Comparison of ENCODE assay signal across 8 cellular contexts in the genomic region with DNA sequence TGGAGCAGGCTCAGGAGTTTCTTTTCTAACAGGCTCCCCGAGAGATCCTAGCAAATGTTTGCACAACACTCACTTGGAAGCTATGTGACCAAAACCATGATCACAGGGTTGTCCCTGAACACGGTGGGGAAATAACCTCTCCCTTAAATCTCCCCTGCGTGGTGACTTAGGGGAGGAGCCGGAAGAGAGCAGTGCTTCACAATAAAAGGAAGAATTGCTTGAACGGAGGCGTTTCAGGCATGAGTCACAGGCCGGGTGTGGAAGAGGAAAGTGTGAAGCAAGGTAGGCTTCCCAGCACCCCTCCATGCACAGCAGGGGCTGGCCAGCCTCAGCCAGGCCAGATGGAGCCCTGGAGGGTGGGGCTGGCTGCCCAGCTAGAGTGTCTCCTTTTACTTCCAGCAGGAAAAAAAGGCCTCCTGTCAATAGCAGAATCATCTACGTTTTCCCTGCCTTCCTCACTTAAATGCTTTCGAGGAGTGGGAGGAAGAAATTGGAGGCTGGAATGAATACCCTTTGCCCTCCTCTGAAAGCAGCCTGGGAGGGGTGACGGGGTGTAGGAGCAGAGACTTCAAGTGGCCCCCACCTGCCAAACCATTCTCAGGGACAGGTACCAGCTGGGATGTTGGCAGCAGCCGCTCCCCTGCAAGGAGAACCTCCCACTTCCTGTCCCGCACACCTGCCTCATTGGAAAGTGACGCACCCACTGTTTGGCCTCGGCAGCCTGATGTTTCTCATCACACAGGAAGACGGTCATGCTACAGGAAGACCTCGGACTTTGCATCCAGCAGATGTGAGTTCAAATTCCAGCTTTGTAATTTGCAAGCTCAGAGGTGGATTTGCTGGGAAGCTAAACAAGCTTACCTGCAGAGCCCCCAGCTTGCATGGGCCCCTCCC. TPM values are rescaled to one million over a fixed set of nuclear protein-coding genes. Genes with fewer than 3 reads are reported as not detected.
DNase-seq lines count a peak whose midpoint lies in the region; ATAC-seq and TF ChIP-seq lines count a peak whose summit lies in the region.

No MANE protein-coding gene starts in this region.

- H4K91ac ChIP-seq in IMR-90 (ENCODE audit: insufficient read depth, low read depth, low read length), result no peak overlapping the region

- no peaks in the 10 kb centered on the region for H3K36me3 ChIP-seq in IMR-90 (ENCODE audit: control insufficient read depth, insufficient read depth, low read length)
- H3K36me3 ChIP-seq in Peyer's patch, result no peaks in the 10 kb centered on the region

- no peak overlapping the region for H3K18ac ChIP-seq in IMR-90 (ENCODE audit: low read depth, low read length)

- no peak overlapping the region for H4K8ac ChIP-seq in IMR-90 (ENCODE audit: low read depth in 2 of 2, low read length in 2 of 2)

- peak overlapping the region; percentile 76 for H2AFZ ChIP-seq in IMR-90 (replicated peaks; ENCODE audit: low read length, poor library complexity)

- no peak overlapping the region for H3K14ac ChIP-seq in IMR-90 (replicated peaks; ENCODE audit: low read depth, low read length)

- TF ChIP-seq RAD21 in IMR-90 (IDR thresholded peaks at IDR 0.05; ENCODE audit: low read length), result no peak

- TF ChIP-seq CTCF in IMR-90 (conservative IDR thresholded peaks at IDR 0.05; ENCODE audit: low read depth, low read length) (no peak), Peyer's patch (IDR thresholded peaks at IDR 0.05) (no peak), retinal pigment epithelial cell (conservative IDR thresholded peaks at IDR 0.05; ENCODE audit: low read depth, low read length) (no peak)

- H3K4me3 ChIP-seq in IMR-90 (ENCODE audit: insufficient read depth, low read depth, low read length) (no peak overlapping the region), Peyer's patch (peak overlapping the region in 3 of 4 donors; percentile 23 to 31 (median 26)), retinal pigment epithelial cell (ENCODE audit: low read length) (no peak overlapping the region)

- H3K9ac ChIP-seq in IMR-90 (ENCODE audit: low read depth, low read length), result no peak overlapping the region

- peaks cover 5% of the 10 kb centered on the region; the same call in 1 of the 2 replicates for H3K4me1 ChIP-seq in IMR-90 (ENCODE audit: control insufficient read depth, insufficient read depth, low read length)
- H3K4me1 ChIP-seq in Peyer's patch, result peaks cover 4 to 19% (median 7%) of the 10 kb centered on the region in 4 donors

- ATAC-seq in GM21526 (IDR thresholded peaks at IDR 0.05; ENCODE audit: low FRiP score, unreplicated experiment) (peak; percentile 76), IMR-90 (ENCODE audit: low read depth) (peak; percentile 78)

- dilution Hi-C loops in IMR-90 (cut with HindIII; ENCODE audit: low sequenced_read_pairs, unreplicated experiment), result no loop called here

- WGBS in IMR-90 (ENCODE audit: extremely low coverage in 2 of 2, insufficient read length in 1 of 2), 2 experiments, result no CpG with 5 or more reads among the region's 16 CpGs

- no peak overlapping the region for H3K23ac ChIP-seq in IMR-90 (ENCODE audit: low read depth, low read length)

- H3K27me3 ChIP-seq in IMR-90 (ENCODE audit: control insufficient read depth, insufficient read depth, low read length), result peaks cover 10% of the 10 kb centered on the region
- no peaks in the 10 kb centered on the region for H3K27me3 ChIP-seq in Peyer's patch

- CTCF ChIA-PET in IMR-90 (lab: Yijun Ruan, JAX), result interaction anchor here (0.6 kb wide), 1 partner anchor 78 kb away, joined by 8 read pairs; no protein-coding TSS in a partner anchor

- no peak overlapping the region for H4K5ac ChIP-seq in IMR-90 (ENCODE audit: low read depth, low read length)

- H3K56ac ChIP-seq in IMR-90 (ENCODE audit: extremely low read depth, insufficient read depth, low read length), result no peak overlapping the region

- H3K9me3 ChIP-seq in IMR-90 (ENCODE audit: control insufficient read depth, insufficient read depth, low read length), result peaks cover 3% of the 10 kb centered on the region
- H3K9me3 ChIP-seq in Peyer's patch, result no peaks in the 10 kb centered on the region

- no peaks in the 10 kb centered on the region for H4K20me1 ChIP-seq in IMR-90 (ENCODE audit: insufficient read depth, low read length)

- no peak overlapping the region for H2BK5ac ChIP-seq in IMR-90 (ENCODE audit: low read depth, low read length, poor library complexity, severe bottlenecking)

- no peak overlapping the region for H2BK20ac ChIP-seq in IMR-90 (ENCODE audit: low read depth, low read length)

- H3K4me2 ChIP-seq in IMR-90 (ENCODE audit: low read depth, low read length), result peak overlapping the region; percentile 39; the same call in 1 of the 2 replicates

- BruUV-seq in IMR-90 (replicated peaks; lab: Mats Ljungman, UMichigan), result no TSS peak

- no peak overlapping the region for H2BK15ac ChIP-seq in IMR-90 (ENCODE audit: low read depth, low read length)

- no peak overlapping the region for H3K27ac ChIP-seq in IMR-90 (ENCODE audit: insufficient read depth, low read length)
- H3K27ac ChIP-seq in Peyer's patch, result peak overlapping the region; percentile 82 to 97 (median 92)

- no peaks in the 10 kb centered on the region for H3K9me1 ChIP-seq in IMR-90 (ENCODE audit: insufficient read depth, low read length)

- in situ Hi-C loops in IMR-90 (cut with MboI; ENCODE audit: low sequenced_read_pairs), result no loop called here

- TF ChIP-seq POLR2A in IMR-90 (IDR thresholded peaks at IDR 0.05; ENCODE audit: low read depth, low read length) (no peak), Peyer's patch (IDR thresholded peaks at IDR 0.05) (peak; percentile 6 to 66)

- no peak overlapping the region for H2BK120ac ChIP-seq in IMR-90 (ENCODE audit: low read depth, low read length)

- H3K79me1 ChIP-seq in IMR-90 (ENCODE audit: low read depth in 1 of 2, low read length in 2 of 2), result no peaks in the 10 kb centered on the region

- DNase-seq in COLO829 (ENCODE audit: low spot score) (peak; percentile 46), IMR-90 (peak; percentile 41), Peyer's patch (peak; percentile 77 to 96 (median 90)), germinal center (ENCODE audit: low spot score) (peak; percentile 34), retinal pigment epithelial cell (ENCODE audit: low read depth) (peak; percentile 69), GDM1 (lab: John Stamatoyannopoulos, UW) (no peak)
- DNase-seq in activated T-helper 9 cell treated with anti-CD3 and anti-CD28 coated beads, Interleukin-2, amount 50 U/mL, for 16 hours (ENCODE audit: low read depth), result peak; percentile 75

- peak overlapping the region; percentile 7 for H2AK9ac ChIP-seq in IMR-90 (replicated peaks; ENCODE audit: low read depth, low read length, poor library complexity)

- intact Hi-C loops in IMR-90 (cut with micrococcal nuclease), result no loop called here

- POLR2A ChIA-PET in IMR-90 (lab: Charles Lee; ENCODE audit: unreplicated experiment), result no interaction called here

- H2AK5ac ChIP-seq in IMR-90 (ENCODE audit: low read depth, low read length), result no peak overlapping the region

- no peak overlapping the region for H3K4ac ChIP-seq in IMR-90 (ENCODE audit: low read depth, low read length)

TF ChIP-seq in IMR-90, 13 proteins besides CTCF, POLR2A, EP300 and RAD21:
- TF ChIP-seq CEBPB (IDR thresholded peaks at IDR 0.05; ENCODE audit: low read depth, low read length), result 0 out of 2 replicates have a peak, but pooled peaks have one; percentile 14
- no peak for TF ChIP-seq RCOR1 (IDR thresholded peaks at IDR 0.05; ENCODE audit: insufficient replicate concordance, low read length)
- no peak for TF ChIP-seq BHLHE40 (IDR thresholded peaks at IDR 0.05; ENCODE audit: low read depth, low read length)
- TF ChIP-seq MXI1 (IDR thresholded peaks at IDR 0.05; ENCODE audit: borderline replicate concordance, low read depth, low read length), result no peak

RNA-seq across cellular contexts. Expression of a gene that starts 30.1 kb away (rescaled TPM):
- 78.7 and 107 TPM in 2 replicates for total RNA-seq in IMR-90 (2012; rRNA removed)
- polyA plus RNA-seq in IMR-90 (2012; rRNA removed), result 56.7 and 65.9 TPM in 2 replicates
- 15.8 and 38.8 TPM in 2 replicates for polyA plus RNA-seq in IMR-90 (2012; cell fraction: cytosol; rRNA removed)
- polyA plus RNA-seq in IMR-90 (2012; cell fraction: nucleus; rRNA removed; ENCODE audit: low replicate concordance), result 29.0 and 68.7 TPM in 2 replicates
- total RNA-seq in Peyer's patch, result 100 to 1,000 TPM in 1 of 4 donors, 10 to 100 TPM in 3; 87.6 to 137 (median 91.9) TPM

Comparison
In these comparisons a context has a peak if more than half of its experiments do, and no peak if none do; other contexts are left out.
1. H3K4me3 ChIP-seq: peak in Peyer's patch (3 of 4); none in IMR-90 (single experiment) and retinal pigment epithelial cell (single experiment).